8 cellular contexts compared by ENCODE assay signal in genomic region chr14:97177016-97177415, GRCh38.
DNase-seq lines count a peak whose midpoint lies in the region; ATAC-seq and TF ChIP-seq lines count a peak whose summit lies in the region.

No MANE protein-coding gene starts in this region.

- no peak overlapping the region for H3K4me3 Mint-ChIP-seq in activated CD8-positive, alpha-beta memory T cell treated with anti-CD3 and anti-CD28 coated beads, Interleukin-2, amount 10 ng/mL, durations not matched to agents 7 days and 5 days
- no peak overlapping the region for H3K4me3 Mint-ChIP-seq in activated CD8-positive, alpha-beta T cell treated with anti-CD3 and anti-CD28 coated beads for 36 hours

- no peak overlapping the region for H4K91ac ChIP-seq in neuronal stem cell (ENCODE audit: low read depth, low read length, poor library complexity)

- H2BK5ac ChIP-seq in neuronal stem cell (ENCODE audit: low read length): no peak overlapping the region

- no peak overlapping the region for H3K27ac ChIP-seq in neuronal stem cell (replicated peaks; ENCODE audit: low read length)

- no peak overlapping the region for H4K8ac ChIP-seq in neuronal stem cell (ENCODE audit: low read depth, low read length)

- intact Hi-C loops in activated CD8-positive, alpha-beta T cell treated with anti-CD3 and anti-CD28 coated beads for 36 hours (cut with micrococcal nuclease): no loop called here

- H3K9ac ChIP-seq in neuronal stem cell (ENCODE audit: low read depth, low read length, poor library complexity): no peak overlapping the region

- POLR2A ChIA-PET in activated CD8-positive, alpha-beta T cell treated with anti-CD3 and anti-CD28 coated beads for 36 hours (lab: Charles Lee): no interaction called here

- H3K79me1 ChIP-seq in neuronal stem cell (ENCODE audit: low read depth, low read length): no peaks in the 10 kb centered on the region

- H3K27me3 ChIP-seq in neuronal stem cell (ENCODE audit: control insufficient read depth in 3 of 3, insufficient read depth in 3 of 3, low read depth in 1 of 3, low read length in 3 of 3): no peaks in the 10 kb centered on the region

- H2BK15ac ChIP-seq in neuronal stem cell (ENCODE audit: low read length): no peak overlapping the region

- no peaks in the 10 kb centered on the region for H3K36me3 ChIP-seq in neuronal stem cell (replicated peaks in 1 of 2; ENCODE audit: control insufficient read depth in 2 of 2, insufficient read depth in 2 of 2, low read length in 2 of 2)

- H3K4me3 ChIP-seq in neuronal stem cell (ENCODE audit: low read length in 2 of 2): no peak overlapping the region

- H3K23ac ChIP-seq in neuronal stem cell (ENCODE audit: low read depth, low read length, poor library complexity): no peak overlapping the region

- no peak overlapping the region for H3K27ac Mint-ChIP-seq in activated CD8-positive, alpha-beta memory T cell treated with anti-CD3 and anti-CD28 coated beads, Interleukin-2, amount 10 ng/mL, durations not matched to agents 7 days and 5 days
- no peak overlapping the region for H3K27ac Mint-ChIP-seq in activated CD8-positive, alpha-beta T cell treated with anti-CD3 and anti-CD28 coated beads for 36 hours

- H2BK120ac ChIP-seq in neuronal stem cell (ENCODE audit: low read depth, low read length): no peak overlapping the region

- H3K4me1 ChIP-seq in neuronal stem cell (ENCODE audit: control insufficient read depth in 2 of 2, insufficient read depth in 1 of 2, low read depth in 1 of 2, low read length in 2 of 2): no peaks in the 10 kb centered on the region

- peak; percentile 70 for ATAC-seq in activated CD8-positive, alpha-beta memory T cell treated with anti-CD3 and anti-CD28 coated beads, Interleukin-2, amount 10 ng/mL, durations not matched to agents 7 days and 5 days
- no peak for ATAC-seq in activated CD8-positive, alpha-beta T cell treated with anti-CD3 and anti-CD28 coated beads for 36 hours
- ATAC-seq in HG03439 (IDR thresholded peaks at IDR 0.05; ENCODE audit: unreplicated experiment): no peak

- no peak overlapping the region for H3K18ac ChIP-seq in neuronal stem cell (ENCODE audit: low read length)

- H3K9me3 Mint-ChIP-seq in activated CD8-positive, alpha-beta memory T cell treated with anti-CD3 and anti-CD28 coated beads, Interleukin-2, amount 10 ng/mL, durations not matched to agents 7 days and 5 days (ENCODE audit: low read depth): peaks cover 8% of the 10 kb centered on the region
- peaks cover 10% of the 10 kb centered on the region for H3K9me3 Mint-ChIP-seq in activated CD8-positive, alpha-beta T cell treated with anti-CD3 and anti-CD28 coated beads for 36 hours

- H3K4me2 ChIP-seq in neuronal stem cell (ENCODE audit: insufficient read depth, low read length, poor library complexity, severe bottlenecking): no peak overlapping the region

- no peak for TF ChIP-seq CTCF in activated CD8-positive, alpha-beta T cell treated with anti-CD3 and anti-CD28 coated beads for 36 hours (IDR thresholded peaks at IDR 0.05)

- H3K27me3 Mint-ChIP-seq in activated CD8-positive, alpha-beta memory T cell treated with anti-CD3 and anti-CD28 coated beads, Interleukin-2, amount 10 ng/mL, durations not matched to agents 7 days and 5 days: no peaks in the 10 kb centered on the region
- H3K27me3 Mint-ChIP-seq in activated CD8-positive, alpha-beta T cell treated with anti-CD3 and anti-CD28 coated beads for 36 hours: peaks cover 2% of the 10 kb centered on the region

- H3K4ac ChIP-seq in neuronal stem cell (ENCODE audit: low read length): no peak overlapping the region

- H3K4me1 Mint-ChIP-seq in activated CD8-positive, alpha-beta memory T cell treated with anti-CD3 and anti-CD28 coated beads, Interleukin-2, amount 10 ng/mL, durations not matched to agents 7 days and 5 days: peaks cover 35% of the 10 kb centered on the region
- peaks cover 38% of the 10 kb centered on the region for H3K4me1 Mint-ChIP-seq in activated CD8-positive, alpha-beta T cell treated with anti-CD3 and anti-CD28 coated beads for 36 hours (ENCODE audit: low read depth)

- H3K14ac ChIP-seq in neuronal stem cell (ENCODE audit: low read length): no peak overlapping the region

- H3K9me3 ChIP-seq in neuronal stem cell (replicated peaks in 1 of 2; ENCODE audit: control insufficient read depth in 2 of 2, insufficient read depth in 1 of 2, low read depth in 1 of 2, low read length in 2 of 2): peaks cover 0 to 9% of the 10 kb centered on the region in 2 donors

- peak overlapping the region; percentile 26 for H2BK12ac ChIP-seq in neuronal stem cell (ENCODE audit: low read length)

- H2AFZ ChIP-seq in neuronal stem cell (ENCODE audit: low read length): no peak overlapping the region

- peak; percentile 60 for DNase-seq in activated CD8-positive, alpha-beta memory T cell treated with anti-CD3 and anti-CD28 coated beads, Interleukin-2, amount 10 ng/mL, durations not matched to agents 7 days and 5 days
- DNase-seq in activated CD8-positive, alpha-beta memory T cell treated with anti-CD3 and anti-CD28 coated beads, Interleukin-2, amount 50 U/mL, for 48 hours: no peak
- DNase-seq in NCI-H1092 treated with DMSO at 0.1 percent for 48 hours (lab: John Stamatoyannopoulos, UW): peak; percentile 36
- DNase-seq in activated CD8-positive, alpha-beta T cell treated with anti-CD3 and anti-CD28 coated beads for 36 hours: peak; percentile 32
- DNase-seq in neuronal stem cell (ENCODE audit: low spot score): no peak
- no peak for DNase-seq in amygdala (lab: John Stamatoyannopoulos, UW)
- no peak for DNase-seq in cortex of kidney (lab: John Stamatoyannopoulos, UW)

- CTCF ChIA-PET in activated CD8-positive, alpha-beta memory T cell treated with anti-CD3 and anti-CD28 coated beads, Interleukin-2, amount 10 ng/mL, durations not matched to agents 7 days and 5 days (lab: Charles Lee): interaction anchor here (1.2 kb wide), 1 partner anchor 15 kb away, joined by 3 read pairs; no protein-coding TSS in a partner anchor
- CTCF ChIA-PET in activated CD8-positive, alpha-beta T cell treated with anti-CD3 and anti-CD28 coated beads for 36 hours (lab: Charles Lee): no interaction called here

- peaks cover 15% of the 10 kb centered on the region for H3K36me3 Mint-ChIP-seq in activated CD8-positive, alpha-beta memory T cell treated with anti-CD3 and anti-CD28 coated beads, Interleukin-2, amount 10 ng/mL, durations not matched to agents 7 days and 5 days
- H3K36me3 Mint-ChIP-seq in activated CD8-positive, alpha-beta T cell treated with anti-CD3 and anti-CD28 coated beads for 36 hours (ENCODE audit: low read depth): peaks cover 2% of the 10 kb centered on the region

- WGBS in neuronal stem cell (ENCODE audit: extremely low coverage in 2 of 2, insufficient read length in 2 of 2, insufficient replicate concordance in 1 of 2), 2 donors: no CpG with 5 or more reads among the region's 6 CpGs

- H2AK5ac ChIP-seq in neuronal stem cell (ENCODE audit: low read depth, low read length): no peak overlapping the region

Comparison
In these comparisons a context has a peak if more than half of its experiments do, and no peak if none do; other contexts are left out.
1. DNase-seq: peak in activated CD8-positive, alpha-beta memory T cell treated with anti-CD3 and anti-CD28 coated beads, Interleukin-2, amount 10 ng/mL, durations not matched to agents 7 days and 5 days (single experiment), NCI-H1092 treated with DMSO at 0.1 percent for 48 hours (single experiment) and activated CD8-positive, alpha-beta T cell treated with anti-CD3 and anti-CD28 coated beads for 36 hours (single experiment); none in activated CD8-positive, alpha-beta memory T cell treated with anti-CD3 and anti-CD28 coated beads, Interleukin-2, amount 50 U/mL, for 48 hours (single experiment), neuronal stem cell (single experiment), amygdala (0 of 56) and cortex of kidney (single experiment).